In the genomic region with DNA sequence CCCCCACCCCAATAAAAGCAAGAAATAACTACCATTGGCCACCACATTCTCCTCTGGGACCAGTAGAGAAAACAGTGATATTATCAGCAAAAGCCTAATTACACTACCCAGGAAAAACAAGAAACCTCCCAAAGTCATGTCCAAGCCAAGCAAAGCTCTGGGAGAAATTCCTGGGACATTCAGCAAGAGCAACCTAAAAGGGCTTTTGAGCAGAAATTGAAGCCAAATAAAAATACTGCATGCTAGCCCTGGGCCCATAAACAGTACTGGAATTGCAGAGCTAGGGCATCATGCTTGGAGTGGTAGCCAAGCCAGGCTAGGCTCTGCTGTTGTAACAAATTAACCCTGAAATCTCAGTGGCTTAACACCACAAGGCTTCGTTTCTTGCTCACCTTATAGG, we compare ENCODE assay signal across 25 cellular contexts.
DNase-seq lines count a peak whose midpoint lies in the region; ATAC-seq and FAIRE-seq lines count a peak whose summit lies in the region.
"Had no signal": no experiment of that assay in that cellular context is flagged by ENCODE, and none has a peak within 500 bp of the region (broad histone marks: within the 10 kb centered on the region; RNA-seq: fewer than 3 reads in every experiment).

No MANE protein-coding gene starts in this region.

- FAIRE-seq in endometrium (lab: Jason Lieb, UNC), result peak; percentile 79
- FAIRE-seq: A549, D721Med, GM18507, H54 had no signal

- no peak overlapping the region for H3K4me3 ChIP-seq in adipocyte (ENCODE audit: low read length)
- H3K4me3 ChIP-seq: A549; BLaER1 treated with 17β-estradiol and CSF1 and Interleukin-3, amounts not matched to agents 10 nM and 100 nM; SK-N-MC had no signal

- intact Hi-C loops in left cardiac atrium (cut with DNase I), result no loop called here

- H3K36me3 ChIP-seq in adipocyte (ENCODE audit: control insufficient read depth, insufficient read depth, low read length, severe bottlenecking), result no peaks in the 10 kb centered on the region
- H3K36me3 ChIP-seq: BLaER1 treated with 17β-estradiol and CSF1 and Interleukin-3, amounts not matched to agents 10 nM and 100 nM had no signal

- no peaks in the 10 kb centered on the region for H3K27me3 ChIP-seq in adipocyte (replicated peaks; ENCODE audit: control insufficient read depth, insufficient read depth, low read length)
- H3K27me3 ChIP-seq: BLaER1 treated with 17β-estradiol and CSF1 and Interleukin-3, amounts not matched to agents 10 nM and 100 nM had no signal

- peak overlapping the region; percentile 18 for H3K9ac ChIP-seq in adipocyte (ENCODE audit: low read length)
- H3K9ac ChIP-seq: BLaER1 treated with 17β-estradiol and CSF1 and Interleukin-3, amounts not matched to agents 10 nM and 100 nM had no signal

- no peaks in the 10 kb centered on the region for H3K9me3 ChIP-seq in adipocyte (ENCODE audit: control insufficient read depth, low read length)
- H3K9me3 ChIP-seq: A549; BLaER1 treated with 17β-estradiol and CSF1 and Interleukin-3, amounts not matched to agents 10 nM and 100 nM had no signal

- DNase-seq in adipocyte (ENCODE audit: low read depth), result no peak
- DNase-seq in left cardiac atrium, result no peak
- peak; percentile 55 for DNase-seq in stromal cell of bone marrow (ENCODE audit: low read depth)
- no peak for DNase-seq in NCI-H526 treated with DMSO at 0.1 percent for 48 hours (lab: John Stamatoyannopoulos, UW)
- DNase-seq in DMS79 (lab: John Stamatoyannopoulos, UW), result no peak
- no peak for DNase-seq in activated CD4-positive, alpha-beta T cell treated with anti-CD3 and anti-CD28 coated beads, Interleukin-2, amount 50 U/mL, for 4 hours
- DNase-seq: AML-193; CD4-positive, alpha-beta T cell; Karpas-422; NCI-H1092; NCI-H1417 treated with DMSO at 0.1 percent for 48 hours; NCI-H187; NCI-H2171 treated with DMSO at 0.1 percent for 48 hours; NCI-H446; NCI-H526; RPMI8226; SHP77 treated with DMSO at 0.1 percent for 48 hours had no signal

- H3K4me1 ChIP-seq in adipocyte (ENCODE audit: control insufficient read depth, insufficient read depth, low read length), result peaks cover 24% of the 10 kb centered on the region

- ATAC-seq in left cardiac atrium (peak; percentile 67 to 74), GM18870 (IDR thresholded peaks at IDR 0.05; ENCODE audit: unreplicated experiment) (no peak)
- ATAC-seq: A549 had no signal
